In genomic region chr9:133128152-133128551, GRCh38 we compare ENCODE assay signal across 10 cellular contexts. TPM values are rescaled to one million over a fixed set of nuclear protein-coding genes. Genes with fewer than 3 reads are reported as not detected.
DNase-seq lines count a peak whose midpoint lies in the region; ATAC-seq lines count a peak whose summit lies in the region.
"Had no signal": no experiment of that assay in that cellular context is flagged by ENCODE, and none has a peak within 500 bp of the region (broad histone marks: within the 10 kb centered on the region; RNA-seq: fewer than 3 reads in every experiment).

No MANE protein-coding gene starts in this region.

- ATAC-seq in memory B cell (ENCODE audit: low read depth) (no peak), GM19328 (IDR thresholded peaks at IDR 0.05; ENCODE audit: unreplicated experiment) (no peak)

- H3K4me1 Mint-ChIP-seq in activated naive CD4-positive, alpha-beta T cell treated with anti-CD3 and anti-CD28 coated beads, Interleukin-2, amount 50 U/mL, for 24 hours, result peaks cover 69% of the 10 kb centered on the region
- peaks cover 62% of the 10 kb centered on the region for H3K4me1 Mint-ChIP-seq in activated T-helper 1 cell treated with anti-CD3 and anti-CD28 coated beads, Interleukin-12 subunit alpha, Interleukin-12 subunit beta, Interleukin-2, Interleukin-4 antibody, amounts not matched to agents 30 ng/mL and 10 ng/mL and 1 ng/mL, durations not matched to agents 14 hours and 24 hours and 36 hours (ENCODE audit: low read depth)
- peaks cover 46% of the 10 kb centered on the region for H3K4me1 Mint-ChIP-seq in memory B cell

- H3K27me3 Mint-ChIP-seq in activated naive CD4-positive, alpha-beta T cell treated with anti-CD3 and anti-CD28 coated beads, Interleukin-2, amount 50 U/mL, for 24 hours, result no peaks in the 10 kb centered on the region
- H3K27me3 Mint-ChIP-seq in activated T-helper 1 cell treated with anti-CD3 and anti-CD28 coated beads, Interleukin-12 subunit alpha, Interleukin-12 subunit beta, Interleukin-2, Interleukin-4 antibody, amounts not matched to agents 30 ng/mL and 10 ng/mL and 1 ng/mL, durations not matched to agents 14 hours and 24 hours and 36 hours (ENCODE audit: insufficient read depth), result no peaks in the 10 kb centered on the region
- no peaks in the 10 kb centered on the region for H3K27me3 Mint-ChIP-seq in memory B cell

- H3K27ac Mint-ChIP-seq in activated naive CD4-positive, alpha-beta T cell treated with anti-CD3 and anti-CD28 coated beads, Interleukin-2, amount 50 U/mL, for 24 hours, result peak overlapping the region; percentile 71
- peak overlapping the region; percentile 53 for H3K27ac Mint-ChIP-seq in activated T-helper 1 cell treated with anti-CD3 and anti-CD28 coated beads, Interleukin-12 subunit alpha, Interleukin-12 subunit beta, Interleukin-2, Interleukin-4 antibody, amounts not matched to agents 30 ng/mL and 10 ng/mL and 1 ng/mL, durations not matched to agents 14 hours and 24 hours and 36 hours
- peak overlapping the region; percentile 83 for H3K27ac Mint-ChIP-seq in memory B cell

- H3K36me3 Mint-ChIP-seq in activated naive CD4-positive, alpha-beta T cell treated with anti-CD3 and anti-CD28 coated beads, Interleukin-2, amount 50 U/mL, for 24 hours, result no peaks in the 10 kb centered on the region
- H3K36me3 Mint-ChIP-seq in activated T-helper 1 cell treated with anti-CD3 and anti-CD28 coated beads, Interleukin-12 subunit alpha, Interleukin-12 subunit beta, Interleukin-2, Interleukin-4 antibody, amounts not matched to agents 30 ng/mL and 10 ng/mL and 1 ng/mL, durations not matched to agents 14 hours and 24 hours and 36 hours (ENCODE audit: low read depth), result peaks cover 9% of the 10 kb centered on the region
- H3K36me3 Mint-ChIP-seq in memory B cell, result no peaks in the 10 kb centered on the region

- H3K4me3 Mint-ChIP-seq in activated naive CD4-positive, alpha-beta T cell treated with anti-CD3 and anti-CD28 coated beads, Interleukin-2, amount 50 U/mL, for 24 hours, result peak overlapping the region; percentile 28
- H3K4me3 Mint-ChIP-seq in activated T-helper 1 cell treated with anti-CD3 and anti-CD28 coated beads, Interleukin-12 subunit alpha, Interleukin-12 subunit beta, Interleukin-2, Interleukin-4 antibody, amounts not matched to agents 30 ng/mL and 10 ng/mL and 1 ng/mL, durations not matched to agents 14 hours and 24 hours and 36 hours, result peak overlapping the region; percentile 48
- H3K4me3 Mint-ChIP-seq in memory B cell, result no peak overlapping the region
- H3K4me3 Mint-ChIP-seq: neural crest cell had no signal

- H3K27ac ChIP-seq in temporal lobe (ENCODE audit: low read depth, low read length), result peak overlapping the region; percentile 100

- no peaks in the 10 kb centered on the region for H3K9me3 Mint-ChIP-seq in activated naive CD4-positive, alpha-beta T cell treated with anti-CD3 and anti-CD28 coated beads, Interleukin-2, amount 50 U/mL, for 24 hours
- no peaks in the 10 kb centered on the region for H3K9me3 Mint-ChIP-seq in activated T-helper 1 cell treated with anti-CD3 and anti-CD28 coated beads, Interleukin-12 subunit alpha, Interleukin-12 subunit beta, Interleukin-2, Interleukin-4 antibody, amounts not matched to agents 30 ng/mL and 10 ng/mL and 1 ng/mL, durations not matched to agents 14 hours and 24 hours and 36 hours
- H3K9me3 Mint-ChIP-seq in memory B cell, result no peaks in the 10 kb centered on the region
- H3K9me3 Mint-ChIP-seq: neural crest cell had no signal

- DNase-seq in activated naive CD4-positive, alpha-beta T cell treated with Interleukin-2 at 50 U/mL for 16 hours, result no peak
- no peak for DNase-seq in activated T-helper 1 cell treated with anti-CD3 and anti-CD28 coated beads, Interleukin-12 subunit alpha, Interleukin-12 subunit beta, Interleukin-2, Interleukin-4 antibody, amounts not matched to agents 30 ng/mL and 10 ng/mL and 1 ng/mL, durations not matched to agents 14 hours and 24 hours and 36 hours (ENCODE audit: low spot score)
- DNase-seq in memory B cell (ENCODE audit: low spot score in 2 of 2) (no peak), NOMO-1 treated with dmso at 0.1 percent for 144 hours (lab: John Stamatoyannopoulos, UW; ENCODE audit: unreplicated experiment) (no peak), NCI-H128 (lab: John Stamatoyannopoulos, UW; ENCODE audit: unreplicated experiment) (no peak)
- DNase-seq: NCI-H1930 had no signal

- intact Hi-C loops in activated T-helper 1 cell treated with anti-CD3 and anti-CD28 coated beads, Interleukin-12 subunit alpha, Interleukin-12 subunit beta, Interleukin-2, Interleukin-4 antibody, amounts not matched to agents 30 ng/mL and 10 ng/mL and 1 ng/mL, durations not matched to agents 14 hours and 24 hours and 36 hours (cut with micrococcal nuclease), result no loop called here

RNA-seq across cellular contexts. Expression of gene RALGDS, which starts 7.1 kb away (rescaled TPM):
- total RNA-seq in activated T-helper 1 cell treated with anti-CD3 and anti-CD28 coated beads, Interleukin-12 subunit alpha, Interleukin-12 subunit beta, Interleukin-2, Interleukin-4 antibody, amounts not matched to agents 30 ng/mL and 10 ng/mL and 1 ng/mL, durations not matched to agents 14 hours and 24 hours and 36 hours, result 88.7 and 94.4 TPM in 2 replicates
- 92.0 TPM for total RNA-seq in temporal lobe

RNA-seq across cellular contexts. Expression of gene GBGT1, which starts 35.6 kb away (rescaled TPM):
- 8.6 and 9.4 TPM in 2 replicates for total RNA-seq in activated T-helper 1 cell treated with anti-CD3 and anti-CD28 coated beads, Interleukin-12 subunit alpha, Interleukin-12 subunit beta, Interleukin-2, Interleukin-4 antibody, amounts not matched to agents 30 ng/mL and 10 ng/mL and 1 ng/mL, durations not matched to agents 14 hours and 24 hours and 36 hours
- total RNA-seq in temporal lobe, result 1.5 TPM
